In the genomic region with DNA sequence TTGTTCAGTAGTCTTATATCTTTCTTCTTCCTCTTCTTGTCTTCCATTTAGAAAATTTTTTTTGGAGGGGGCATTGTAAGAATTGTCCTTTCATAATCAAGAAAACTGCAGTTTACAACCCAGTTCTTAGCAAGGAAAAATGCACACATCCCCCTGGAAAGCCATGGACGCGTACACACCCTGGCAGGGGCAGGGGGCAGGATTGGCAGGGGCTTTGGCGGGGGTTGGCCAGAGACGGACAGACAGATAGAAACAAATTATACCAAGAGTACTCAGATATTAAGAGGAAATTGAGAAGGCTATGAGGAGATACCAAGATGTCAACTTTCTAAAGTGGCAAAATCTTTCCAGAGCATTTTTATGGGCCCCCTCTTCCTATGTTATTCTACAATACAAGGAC, we compare ENCODE assay signal across 8 cellular contexts.
"Had no signal": no experiment of that assay in that cellular context is flagged by ENCODE, and none has a peak within 500 bp of the region (broad histone marks: within the 10 kb centered on the region; RNA-seq: fewer than 3 reads in every experiment).

No MANE protein-coding gene starts in this region.

- FAIRE-seq: G401.6, GM12878, GM12891, GM12892, GM18507, GM19239 had no signal

- H3K4me3 ChIP-seq: GM12878 had no signal

- DNase-seq: GDM1, GF-D8 had no signal
